In genomic region chr5:177531209-177531940, GRCh38 we compare ENCODE assay signal across 28 cellular contexts. TPM values are rescaled to one million over a fixed set of nuclear protein-coding genes. Genes with fewer than 3 reads are reported as not detected.
A peak's percentile ranks its signal among the peaks of the same experiment; 100 is the strongest.
DNase-seq lines count a peak whose midpoint lies in the region; ATAC-seq and TF ChIP-seq lines count a peak whose summit lies in the region.
"Had no signal": no experiment of that assay in that cellular context is flagged by ENCODE, and none has a peak within 500 bp of the region (broad histone marks: within the 10 kb centered on the region; RNA-seq: fewer than 3 reads in every experiment).

No MANE protein-coding gene starts in this region.

- 92 to 96% methylated on average over 4 to 9 of the region's 27 CpGs for WGBS in gastroesophageal sphincter (ENCODE audit: low coverage in 1 of 2), 2 donors
- 63 to 80% methylated on average over 9 to 22 of the region's 27 CpGs for WGBS in body of pancreas, 2 donors

- H3K27ac Mint-ChIP-seq in activated T-cell treated with anti-CD3 and anti-CD28 coated beads, Interleukin-2, amount 50 U/mL, for 24 hours = peak overlapping the region; percentile 58
- H3K27ac Mint-ChIP-seq in stimulated activated naive B cell treated with anti-CD40 and anti-IgM and Interleukin-4, amounts not matched to agents 10 μg/mL and 1 μg/mL and 100 μg/mL, for 72 hours = peak overlapping the region; percentile 26
- H3K27ac Mint-ChIP-seq: T-helper 2 cell treated with Interferon-gamma antibody and Interleukin-4, amounts not matched to agents 5 μg/mL and 100 μg/mL, for 36 hours had no signal

- no peaks in the 10 kb centered on the region for H3K27me3 Mint-ChIP-seq in activated T-cell treated with anti-CD3 and anti-CD28 coated beads, Interleukin-2, amount 50 U/mL, for 24 hours
- no peaks in the 10 kb centered on the region for H3K27me3 Mint-ChIP-seq in stimulated activated naive B cell treated with anti-CD40 and anti-IgM and Interleukin-4, amounts not matched to agents 10 μg/mL and 1 μg/mL and 100 μg/mL, for 72 hours
- H3K27me3 Mint-ChIP-seq: activated CD4-positive, alpha-beta T cell treated with anti-CD3 and anti-CD28 coated beads for 36 hours; IgD-negative memory B cell; naive thymus-derived CD8-positive, alpha-beta T cell had no signal

- peaks cover 60% of the 10 kb centered on the region for H3K36me3 Mint-ChIP-seq in activated T-cell treated with anti-CD3 and anti-CD28 coated beads, Interleukin-2, amount 50 U/mL, for 24 hours (ENCODE audit: low read depth)
- H3K36me3 Mint-ChIP-seq in stimulated activated naive B cell treated with anti-CD40 and anti-IgM and Interleukin-4, amounts not matched to agents 10 μg/mL and 1 μg/mL and 100 μg/mL, for 72 hours = peaks cover 26 to 28% of the 10 kb centered on the region in 2 donors

- TF ChIP-seq CTCF in gastroesophageal sphincter (IDR thresholded peaks at IDR 0.05) = no peak
- no peak for TF ChIP-seq CTCF in body of pancreas (IDR thresholded peaks at IDR 0.05)

- peak overlapping the region; percentile 14 for H3K9ac ChIP-seq in adipocyte (ENCODE audit: low read length)

- TF ChIP-seq POLR2A in gastroesophageal sphincter (IDR thresholded peaks at IDR 0.05) (no peak), body of pancreas (IDR thresholded peaks at IDR 0.05) (no peak)

- intact Hi-C loops in body of pancreas (cut with DNase I) = no loop called here

- DNase-seq in activated T-cell treated with anti-CD3 and anti-CD28 coated beads, Interleukin-2, amount 50 U/mL, for 24 hours = no peak
- DNase-seq in activated T-cell treated with anti-CD3 and anti-CD28 coated beads for 4 hours (no peak), adipocyte (ENCODE audit: low read depth) (no peak), body of pancreas (no peak), NCI-H2227 treated with DMSO at 0.1 percent for 48 hours (lab: John Stamatoyannopoulos, UW) (no peak)
- DNase-seq in stimulated activated naive B cell treated with anti-CD40 and anti-IgM and Interleukin-4, amounts not matched to agents 10 μg/mL and 1 μg/mL and 100 μg/mL, for 72 hours = no peak
- DNase-seq: activated CD4-positive, alpha-beta T cell treated with anti-CD3 and anti-CD28 coated beads for 36 hours; activated naive CD4-positive, alpha-beta T cell treated with Interleukin-2 at 50 U/mL for 16 hours; activated T-cell treated with anti-CD3 and anti-CD28 coated beads, Interleukin-2, amount 50 U/mL, for 48 hours; amniotic stem cell; Calu3; DMS79 treated with DMSO at 0.1 percent for 48 hours; erythroblast; H7; hypothalamus; immature natural killer cell; left lung; midbrain; naive thymus-derived CD8-positive, alpha-beta T cell; NCI-H1105 treated with DMSO at 0.1 percent for 48 hours; NCI-H446 treated with DMSO at 0.1 percent for 48 hours; retina; stimulated activated CD4-positive, alpha-beta T cell treated with anti-CD3 and anti-CD28 coated beads, Interleukin-2, amount 100 ng/mL, for 48 hours had no signal

- H3K4me1 ChIP-seq in adipocyte (ENCODE audit: control insufficient read depth, insufficient read depth, low read length) = peaks cover 12% of the 10 kb centered on the region
- peaks cover 0 to 13% (median 3%) of the 10 kb centered on the region in 3 donors for H3K4me1 ChIP-seq in gastroesophageal sphincter
- H3K4me1 ChIP-seq in body of pancreas = peaks cover 1% of the 10 kb centered on the region
- H3K4me1 ChIP-seq: left lung had no signal

- no peak for TF ChIP-seq EP300 in gastroesophageal sphincter (IDR thresholded peaks at IDR 0.05)

- H3K27me3 ChIP-seq in adipocyte (replicated peaks; ENCODE audit: control insufficient read depth, insufficient read depth, low read length) (no peaks in the 10 kb centered on the region), gastroesophageal sphincter (no peaks in the 10 kb centered on the region), body of pancreas (no peaks in the 10 kb centered on the region)
- H3K27me3 ChIP-seq: left lung had no signal

- H3K9me3 ChIP-seq in adipocyte (ENCODE audit: control insufficient read depth, low read length) (no peaks in the 10 kb centered on the region), gastroesophageal sphincter (no peaks in the 10 kb centered on the region), body of pancreas (no peaks in the 10 kb centered on the region)
- H3K9me3 ChIP-seq: left lung had no signal

- no peak overlapping the region for H3K4me3 Mint-ChIP-seq in activated T-cell treated with anti-CD3 and anti-CD28 coated beads, Interleukin-2, amount 50 U/mL, for 24 hours
- H3K4me3 Mint-ChIP-seq in stimulated activated naive B cell treated with anti-CD40 and anti-IgM and Interleukin-4, amounts not matched to agents 10 μg/mL and 1 μg/mL and 100 μg/mL, for 72 hours = no peak overlapping the region
- H3K4me3 Mint-ChIP-seq: activated CD4-positive, alpha-beta T cell treated with anti-CD3 and anti-CD28 coated beads for 36 hours; IgD-negative memory B cell; immature natural killer cell; naive thymus-derived CD8-positive, alpha-beta T cell; T-helper 2 cell treated with Interferon-gamma antibody and Interleukin-4, amounts not matched to agents 5 μg/mL and 100 μg/mL, for 36 hours had no signal

- H3K36me3 ChIP-seq in adipocyte (ENCODE audit: control insufficient read depth, insufficient read depth, low read length, severe bottlenecking) = peaks cover 84% of the 10 kb centered on the region
- peaks cover 0 to 91% of the 10 kb centered on the region in 2 donors for H3K36me3 ChIP-seq in gastroesophageal sphincter
- H3K36me3 ChIP-seq in body of pancreas (replicated peaks in 1 of 2; ENCODE audit: insufficient read depth in 1 of 2, low read depth in 2 of 2) = peaks cover 0 to 33% of the 10 kb centered on the region in 2 donors

- no peaks in the 10 kb centered on the region for H3K9me3 Mint-ChIP-seq in activated T-cell treated with anti-CD3 and anti-CD28 coated beads, Interleukin-2, amount 50 U/mL, for 24 hours
- H3K9me3 Mint-ChIP-seq in stimulated activated naive B cell treated with anti-CD40 and anti-IgM and Interleukin-4, amounts not matched to agents 10 μg/mL and 1 μg/mL and 100 μg/mL, for 72 hours = no peaks in the 10 kb centered on the region
- H3K9me3 Mint-ChIP-seq: IgD-negative memory B cell; immature natural killer cell; naive thymus-derived CD8-positive, alpha-beta T cell; T-helper 2 cell treated with Interferon-gamma antibody and Interleukin-4, amounts not matched to agents 5 μg/mL and 100 μg/mL, for 36 hours had no signal

- no peak overlapping the region for H3K4me3 ChIP-seq in adipocyte (ENCODE audit: low read length)
- H3K4me3 ChIP-seq in gastroesophageal sphincter = no peak overlapping the region
- no peak overlapping the region for H3K4me3 ChIP-seq in body of pancreas
- H3K4me3 ChIP-seq: left lung had no signal

- no peak for ATAC-seq in gastroesophageal sphincter
- no peak for ATAC-seq in stimulated activated naive B cell treated with anti-CD40 and anti-IgM and Interleukin-4, amounts not matched to agents 10 μg/mL and 1 μg/mL and 100 μg/mL, for 72 hours (replicated peaks)
- ATAC-seq in GM21737 (IDR thresholded peaks at IDR 0.05; ENCODE audit: unreplicated experiment) = no peak
- ATAC-seq in body of pancreas = no peak
- ATAC-seq: activated CD4-positive, alpha-beta T cell treated with anti-CD3 and anti-CD28 coated beads for 36 hours; naive thymus-derived CD8-positive, alpha-beta T cell had no signal

- H3K4me1 Mint-ChIP-seq in activated T-cell treated with anti-CD3 and anti-CD28 coated beads, Interleukin-2, amount 50 U/mL, for 24 hours (ENCODE audit: low read depth) = no peaks in the 10 kb centered on the region
- no peaks in the 10 kb centered on the region for H3K4me1 Mint-ChIP-seq in stimulated activated naive B cell treated with anti-CD40 and anti-IgM and Interleukin-4, amounts not matched to agents 10 μg/mL and 1 μg/mL and 100 μg/mL, for 72 hours
- H3K4me1 Mint-ChIP-seq: activated CD4-positive, alpha-beta T cell treated with anti-CD3 and anti-CD28 coated beads for 36 hours; IgD-negative memory B cell had no signal

- H3K27ac ChIP-seq in gastroesophageal sphincter = peak overlapping the region in 3 of 4 donors; percentile 11 to 45 (median 24)
- H3K27ac ChIP-seq in body of pancreas = no peak overlapping the region
- H3K27ac ChIP-seq: 22Rv1, left lung had no signal

RNA-seq across cellular contexts. Expression of gene DDX41, which starts 14.6 kb away (rescaled TPM):
- total RNA-seq in gastroesophageal sphincter (10 to 100 TPM; 64.5 to 80.8 (median 68.5) TPM), body of pancreas (100 to 1,000 TPM in 1 of 2 donors, 10 to 100 TPM in 1; 86.1 to 115 TPM)

RNA-seq across cellular contexts. Expression of gene DOK3, which starts 21.7 kb away (rescaled TPM):
- total RNA-seq in gastroesophageal sphincter (10 to 100 TPM in 1 of 4 donors, 1 to 10 TPM in 3; 6.1 to 16.6 (median 6.6) TPM), body of pancreas (1 to 10 TPM; 3.3 to 5.4 TPM)

RNA-seq across cellular contexts. Expression of gene FAM193B, which starts 23.0 kb away (rescaled TPM):
- total RNA-seq in gastroesophageal sphincter (10 to 100 TPM; 29.7 to 90.3 (median 44.5) TPM), body of pancreas (100 to 1,000 TPM in 1 of 2 donors, 10 to 100 TPM in 1; 79.9 to 133 TPM)

RNA-seq across cellular contexts. Expression of gene PDLIM7, which starts 34.0 kb away (rescaled TPM):
- total RNA-seq in gastroesophageal sphincter (100 to 1,000 TPM; 336 to 863 (median 437) TPM), body of pancreas (10 to 100 TPM in 1 of 2 donors, 1 to 10 TPM in 1; 7.3 to 15.8 TPM)

RNA-seq across cellular contexts. Expression of gene DBN1, which starts 57.9 kb away (rescaled TPM):
- total RNA-seq in gastroesophageal sphincter (100 to 1,000 TPM in 3 of 4 donors, 10 to 100 TPM in 1; 87.1 to 154 (median 124) TPM), body of pancreas (10 to 100 TPM; 28.0 to 29.0 TPM)

Comparison
In these comparisons a context has a peak if more than half of its experiments do, and no peak if none do; other contexts are left out.
1. H3K27ac ChIP-seq: peak in gastroesophageal sphincter (3 of 4); none in body of pancreas (0 of 4).